ENCODE assay signal across 24 cellular contexts in the genomic region with DNA sequence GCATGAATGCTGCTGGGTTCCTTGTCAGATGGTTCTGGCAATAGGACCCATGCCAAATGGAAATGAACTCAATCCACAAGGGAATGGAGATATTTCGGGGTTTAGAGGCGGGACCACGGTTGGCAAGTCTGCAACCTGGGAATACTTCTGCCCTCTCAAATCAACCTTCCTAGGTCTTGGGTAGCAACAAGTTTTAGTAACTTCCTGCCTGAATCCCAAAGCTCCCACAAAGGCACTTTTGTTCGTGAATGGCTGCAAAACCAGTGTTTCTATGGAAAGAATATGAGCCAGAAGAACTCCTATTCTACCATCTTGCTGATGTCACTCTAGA.
"Had no signal": no experiment of that assay in that cellular context is flagged by ENCODE, and none has a peak within 500 bp of the region (broad histone marks: within the 10 kb centered on the region; RNA-seq: fewer than 3 reads in every experiment).

No MANE protein-coding gene starts in this region.

- H3K9ac ChIP-seq: SK-N-SH had no signal

- H3K36me3 ChIP-seq: breast epithelium had no signal

- H3K4me2 ChIP-seq: SK-N-SH had no signal

- H3K9me3 ChIP-seq: SK-N-SH had no signal

- H3K4me1 ChIP-seq: breast epithelium had no signal

- FAIRE-seq: RCC 7860 had no signal

- DNase-seq: activated CD4-positive, alpha-beta T cell treated with anti-CD3 and anti-CD28 coated beads for 36 hours; activated CD4-positive, alpha-beta T cell treated with anti-CD3 and anti-CD28 coated beads, Interleukin-2, amount 50 U/mL, for 1 hour; activated CD8-positive, alpha-beta memory T cell treated with anti-CD3 and anti-CD28 coated beads, Interleukin-2, amount 50 U/mL, for 48 hours; activated CD8-positive, alpha-beta T cell treated with anti-CD3 and anti-CD28 coated beads for 36 hours; activated effector memory CD4-positive, alpha-beta T cell treated with Interleukin-2 at 50 U/mL for 16 hours; activated naive CD4-positive, alpha-beta T cell; activated T-cell treated with anti-CD3 and anti-CD28 coated beads, Interleukin-2, amount 50 U/mL, for 1 hour; aorta; central memory CD4-positive, alpha-beta T cell; Kasumi-1; KBM-7; NCI-H1048; NCI-H146; NCI-H1930; NCI-H345; NCI-H510A; NCI-H526 treated with DMSO at 0.1 percent for 48 hours; NCI-H82; NK-92 treated with Interleukin-12 subunit alpha and Interleukin-12 subunit beta, amount 100 ng/mL, for 24 hours; SK-N-SH; T-helper 1 cell had no signal

- H3K27ac ChIP-seq: breast epithelium, VCaP had no signal

- H3K27me3 ChIP-seq: breast epithelium had no signal

- ATAC-seq: activated CD4-positive, alpha-beta T cell treated with anti-CD3 and anti-CD28 coated beads for 36 hours; activated CD8-positive, alpha-beta T cell treated with anti-CD3 and anti-CD28 coated beads for 36 hours had no signal

- H3K9me2 ChIP-seq: SK-N-SH had no signal

- H3K4me3 ChIP-seq: breast epithelium had no signal
